Comparison of ENCODE assay signal across 15 cellular contexts in the genomic region with DNA sequence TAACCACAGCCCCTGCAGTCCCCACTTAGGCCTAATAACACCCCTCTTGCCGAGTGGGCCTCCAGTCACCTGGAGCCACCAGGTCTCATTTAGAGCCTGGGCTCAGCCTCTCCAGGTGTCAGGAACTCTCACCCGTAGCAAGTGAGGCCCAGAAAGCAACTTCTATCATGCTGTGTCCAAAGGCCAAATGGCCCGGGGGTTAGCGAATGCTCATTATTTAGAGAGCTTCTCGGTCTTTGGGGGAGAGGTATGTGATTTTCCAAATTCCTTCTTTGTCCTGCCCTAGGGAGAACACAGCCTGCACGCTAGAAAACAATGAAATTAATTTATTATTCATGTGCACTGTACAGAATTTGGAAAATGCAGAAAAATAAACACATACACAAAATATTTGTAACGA.
"Had no signal": no experiment of that assay in that cellular context is flagged by ENCODE, and none has a peak within 500 bp of the region (broad histone marks: within the 10 kb centered on the region; RNA-seq: fewer than 3 reads in every experiment).

No MANE protein-coding gene starts in this region.

- H3K9ac ChIP-seq: neural progenitor cell had no signal

- H3K27me3 ChIP-seq: esophagus muscularis mucosa, hepatocyte, neural progenitor cell, pancreas, right lobe of liver, testis, tibial nerve had no signal

- H3K79me2 ChIP-seq: hepatocyte had no signal

- ATAC-seq: effector memory CD8-positive, alpha-beta T cell; left colon; natural killer cell; pancreas; right lobe of liver; stimulated activated memory B cell treated with anti-CD40 and anti-IgM and Interleukin-4, amounts not matched to agents 10 μg/mL and 1 μg/mL and 100 μg/mL, for 72 hours had no signal

- H3K36me3 ChIP-seq: esophagus muscularis mucosa, neural progenitor cell, pancreas, right lobe of liver, tibial nerve had no signal

- H2AFZ ChIP-seq: hepatocyte, neural progenitor cell had no signal

- H3K9me3 ChIP-seq: esophagus muscularis mucosa, pancreas, right lobe of liver, testis, tibial nerve had no signal

- H3K4me1 ChIP-seq: pancreas, right lobe of liver had no signal

- H3K4me2 ChIP-seq: hepatocyte, neural progenitor cell had no signal

- DNase-seq: effector memory CD8-positive, alpha-beta T cell; left colon; mammary epithelial cell; natural killer cell; nucleus accumbens; pancreas; right lobe of liver; stimulated activated CD4-positive, alpha-beta T cell treated with anti-CD3 and anti-CD28 coated beads, Interleukin-4, amount 100 ng/mL, for 24 hours; testis had no signal

- H3K4me3 ChIP-seq: esophagus muscularis mucosa, hepatocyte, neural progenitor cell, pancreas, right lobe of liver, testis, tibial nerve had no signal

- H3K27ac ChIP-seq: epithelial cell of prostate, hepatocyte, neural progenitor cell, pancreas, right lobe of liver, testis, tibial nerve had no signal
